In the genomic region with DNA sequence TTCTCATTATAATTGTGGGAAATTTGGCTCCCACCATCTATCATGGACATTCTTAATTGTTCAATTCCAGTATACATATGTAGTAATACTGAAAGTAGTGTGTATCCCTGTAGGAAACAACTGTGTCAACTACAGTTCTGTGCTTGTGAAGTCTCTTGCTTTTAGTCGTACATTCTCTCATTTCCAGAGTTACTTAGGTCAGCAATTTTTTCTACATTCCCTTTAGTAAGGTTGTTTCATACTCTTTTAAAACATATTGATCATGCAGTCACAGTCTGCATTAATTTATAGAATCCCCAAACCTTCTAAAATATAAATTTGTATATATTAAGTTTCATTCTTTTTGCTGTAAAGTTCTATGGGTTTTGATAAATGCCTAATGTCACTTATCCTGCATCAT, we compare ENCODE assay signal across 24 cellular contexts.
"Had no signal": no experiment of that assay in that cellular context is flagged by ENCODE, and none has a peak within 500 bp of the region (broad histone marks: within the 10 kb centered on the region; RNA-seq: fewer than 3 reads in every experiment).

No MANE protein-coding gene starts in this region.

- DNase-seq: dermis blood vessel endothelial cell; dorsolateral prefrontal cortex; effector CD4-positive, alpha-beta T cell; effector memory CD4-positive, alpha-beta T cell; foreskin keratinocyte; glutamatergic neuron; head of caudate nucleus; heart right ventricle; hippocampal formation; left cardiac atrium; left lung; left ventricle myocardium superior; lower lobe of right lung; mesenchymal stem cell; mucosa of descending colon; naive B cell; naive thymus-derived CD8-positive, alpha-beta T cell had no signal

- H3K4me3 ChIP-seq: coronary artery, dorsolateral prefrontal cortex, esophagus muscularis mucosa, gastroesophageal sphincter, heart right ventricle, left lung, lower lobe of right lung, mucosa of descending colon had no signal

- H3K27ac ChIP-seq: coronary artery, dorsolateral prefrontal cortex, esophagus muscularis mucosa, foreskin keratinocyte, gastroesophageal sphincter, heart right ventricle, left lung, lower lobe of right lung had no signal

- H3K27me3 ChIP-seq: dorsolateral prefrontal cortex, esophagus muscularis mucosa, foreskin keratinocyte, gastroesophageal sphincter, heart right ventricle, left lung had no signal

- ATAC-seq: foreskin keratinocyte; gastroesophageal sphincter; heart right ventricle; left cardiac atrium; left lung; left ventricle myocardium superior; lower lobe of right lung; mucosa of descending colon; naive thymus-derived CD8-positive, alpha-beta T cell had no signal

- H3K4me1 ChIP-seq: esophagus muscularis mucosa, gastroesophageal sphincter, heart right ventricle, left lung, lower lobe of right lung had no signal

- H3K36me3 ChIP-seq: esophagus muscularis mucosa, gastroesophageal sphincter, heart right ventricle, left lung, lower lobe of right lung had no signal

- H3K9me3 ChIP-seq: esophagus muscularis mucosa, gastroesophageal sphincter, heart right ventricle, left lung, lower lobe of right lung, mucosa of descending colon had no signal

- FAIRE-seq: endothelial cell of umbilical vein, frontal cortex, islet of Langerhans, keratinocyte had no signal
